Comparison of ENCODE assay signal across 1 cellular context in the genomic region with DNA sequence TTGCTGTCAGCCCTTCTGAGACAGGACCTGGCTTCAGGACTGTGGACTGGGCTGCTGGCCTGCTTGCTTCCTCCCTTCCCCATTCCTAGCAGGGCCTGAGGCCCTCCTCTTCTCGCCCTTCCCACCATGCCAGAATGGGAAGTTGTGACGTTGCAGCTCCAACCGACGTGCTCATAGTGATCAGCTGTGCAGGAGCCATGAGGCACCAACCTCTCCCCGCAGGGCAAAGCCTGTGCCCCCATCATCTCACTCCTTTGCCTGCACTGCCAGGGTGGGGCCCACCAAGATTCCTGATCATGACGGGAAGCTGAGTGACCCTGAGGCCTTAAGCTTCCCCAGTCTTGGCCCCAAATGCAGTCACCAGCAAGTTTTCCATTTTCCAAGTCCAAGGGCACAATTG.
TF ChIP-seq lines count a peak whose summit lies in the region.

No MANE protein-coding gene starts in this region.

TF ChIP-seq in HEK293, 187 proteins besides CTCF, POLR2A, EP300 and RAD21:
- TF ChIP-seq GLIS2 (tag by site-specific recombination; IDR thresholded peaks at IDR 0.05) (no peak), ZNF391 (tag by site-specific recombination; IDR thresholded peaks at IDR 0.05; ENCODE audit: borderline replicate concordance, low read depth) (no peak), ZFP69B (tag by site-specific recombination; IDR thresholded peaks at IDR 0.05) (peak; percentile 42; the same call in 1 of the 2 replicates), ZNF692 (tag by site-specific recombination; IDR thresholded peaks at IDR 0.05) (peak; percentile 66; the same call in 1 of the 2 replicates), ZNF843 (tag by site-specific recombination; IDR thresholded peaks at IDR 0.05) (no peak), ZSCAN18 (tag by site-specific recombination; IDR thresholded peaks at IDR 0.05) (no peak), ZSCAN23 (tag by site-specific recombination; IDR thresholded peaks at IDR 0.05) (no peak), ZNF24 (tag by site-specific recombination; IDR thresholded peaks at IDR 0.05) (no peak), HOXA7 (CRISPR knock-in tag; IDR thresholded peaks at IDR 0.05; ENCODE audit: borderline replicate concordance) (no peak)
- TF ChIP-seq, protein P1, sequence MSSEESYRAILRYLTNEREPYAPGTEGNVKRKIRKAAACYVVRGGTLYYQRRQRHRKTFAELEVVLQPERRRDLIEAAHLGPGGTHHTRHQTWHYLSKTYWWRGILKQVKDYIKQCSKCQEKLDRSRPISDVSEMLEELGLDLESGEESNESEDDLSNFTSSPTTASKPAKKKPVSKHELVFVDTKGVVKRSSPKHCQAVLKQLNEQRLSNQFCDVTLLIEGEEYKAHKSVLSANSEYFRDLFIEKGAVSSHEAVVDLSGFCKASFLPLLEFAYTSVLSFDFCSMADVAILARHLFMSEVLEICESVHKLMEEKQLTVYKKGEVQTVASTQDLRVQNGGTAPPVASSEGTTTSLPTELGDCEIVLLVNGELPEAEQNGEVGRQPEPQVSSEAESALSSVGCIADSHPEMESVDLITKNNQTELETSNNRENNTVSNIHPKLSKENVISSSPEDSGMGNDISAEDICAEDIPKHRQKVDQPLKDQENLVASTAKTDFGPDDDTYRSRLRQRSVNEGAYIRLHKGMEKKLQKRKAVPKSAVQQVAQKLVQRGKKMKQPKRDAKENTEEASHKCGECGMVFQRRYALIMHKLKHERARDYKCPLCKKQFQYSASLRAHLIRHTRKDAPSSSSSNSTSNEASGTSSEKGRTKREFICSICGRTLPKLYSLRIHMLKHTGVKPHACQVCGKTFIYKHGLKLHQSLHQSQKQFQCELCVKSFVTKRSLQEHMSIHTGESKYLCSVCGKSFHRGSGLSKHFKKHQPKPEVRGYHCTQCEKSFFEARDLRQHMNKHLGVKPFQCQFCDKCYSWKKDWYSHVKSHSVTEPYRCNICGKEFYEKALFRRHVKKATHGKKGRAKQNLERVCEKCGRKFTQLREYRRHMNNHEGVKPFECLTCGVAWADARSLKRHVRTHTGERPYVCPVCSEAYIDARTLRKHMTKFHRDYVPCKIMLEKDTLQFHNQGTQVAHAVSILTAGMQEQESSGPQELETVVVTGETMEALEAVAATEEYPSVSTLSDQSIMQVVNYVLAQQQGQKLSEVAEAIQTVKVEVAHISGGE (tag by site-specific recombination; conservative IDR thresholded peaks at IDR 0.05; ENCODE audit: low read depth): no peak
